In the genomic region with DNA sequence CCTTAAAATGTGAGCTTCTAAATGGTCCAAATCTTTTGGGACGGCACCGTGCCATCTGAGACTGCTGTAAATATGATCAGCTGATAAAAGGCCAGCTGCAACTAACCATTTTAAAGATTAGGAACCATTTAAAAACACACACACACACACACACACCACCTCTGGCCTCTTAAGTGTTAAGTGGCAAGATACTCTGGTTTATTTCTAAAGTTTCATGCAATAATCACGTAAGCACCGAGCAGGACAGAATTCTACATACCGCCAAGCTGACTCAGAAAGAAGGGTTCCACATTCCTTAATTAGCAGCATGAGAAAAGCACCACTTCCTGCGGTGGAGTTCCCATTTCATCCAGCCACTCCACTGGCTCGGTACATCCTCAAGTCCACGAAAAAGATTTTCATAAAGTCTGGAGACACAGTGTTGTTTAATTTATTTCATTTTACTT, we compare ENCODE assay signal across 1 cellular context.
TF ChIP-seq lines count a peak whose summit lies in the region.

No MANE protein-coding gene starts in this region.

TF ChIP-seq in GM12878, 131 proteins besides CTCF, POLR2A, EP300 and RAD21 (continued from another document and continues in another):
- no peak for TF ChIP-seq PAX5 (IDR thresholded peaks at IDR 0.05; ENCODE audit: borderline replicate concordance, low read depth, low read length)
- TF ChIP-seq, protein P1, sequence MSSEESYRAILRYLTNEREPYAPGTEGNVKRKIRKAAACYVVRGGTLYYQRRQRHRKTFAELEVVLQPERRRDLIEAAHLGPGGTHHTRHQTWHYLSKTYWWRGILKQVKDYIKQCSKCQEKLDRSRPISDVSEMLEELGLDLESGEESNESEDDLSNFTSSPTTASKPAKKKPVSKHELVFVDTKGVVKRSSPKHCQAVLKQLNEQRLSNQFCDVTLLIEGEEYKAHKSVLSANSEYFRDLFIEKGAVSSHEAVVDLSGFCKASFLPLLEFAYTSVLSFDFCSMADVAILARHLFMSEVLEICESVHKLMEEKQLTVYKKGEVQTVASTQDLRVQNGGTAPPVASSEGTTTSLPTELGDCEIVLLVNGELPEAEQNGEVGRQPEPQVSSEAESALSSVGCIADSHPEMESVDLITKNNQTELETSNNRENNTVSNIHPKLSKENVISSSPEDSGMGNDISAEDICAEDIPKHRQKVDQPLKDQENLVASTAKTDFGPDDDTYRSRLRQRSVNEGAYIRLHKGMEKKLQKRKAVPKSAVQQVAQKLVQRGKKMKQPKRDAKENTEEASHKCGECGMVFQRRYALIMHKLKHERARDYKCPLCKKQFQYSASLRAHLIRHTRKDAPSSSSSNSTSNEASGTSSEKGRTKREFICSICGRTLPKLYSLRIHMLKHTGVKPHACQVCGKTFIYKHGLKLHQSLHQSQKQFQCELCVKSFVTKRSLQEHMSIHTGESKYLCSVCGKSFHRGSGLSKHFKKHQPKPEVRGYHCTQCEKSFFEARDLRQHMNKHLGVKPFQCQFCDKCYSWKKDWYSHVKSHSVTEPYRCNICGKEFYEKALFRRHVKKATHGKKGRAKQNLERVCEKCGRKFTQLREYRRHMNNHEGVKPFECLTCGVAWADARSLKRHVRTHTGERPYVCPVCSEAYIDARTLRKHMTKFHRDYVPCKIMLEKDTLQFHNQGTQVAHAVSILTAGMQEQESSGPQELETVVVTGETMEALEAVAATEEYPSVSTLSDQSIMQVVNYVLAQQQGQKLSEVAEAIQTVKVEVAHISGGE (CRISPR knock-in tag; IDR thresholded peaks at IDR 0.05), result no peak
- peak; percentile 56; the same call in 1 of the 2 replicates for TF ChIP-seq FOXM1 (IDR thresholded peaks at IDR 0.05; ENCODE audit: low read depth, low read length)
- TF ChIP-seq BRCA1 (IDR thresholded peaks at IDR 0.05; ENCODE audit: low read depth, low read length), result no peak
- TF ChIP-seq PML (IDR thresholded peaks at IDR 0.05; ENCODE audit: low read length), result no peak
- TF ChIP-seq RBBP5 (conservative IDR thresholded peaks at IDR 0.05), result no peak
- no peak for TF ChIP-seq ZNF384 (IDR thresholded peaks at IDR 0.05; ENCODE audit: borderline replicate concordance, low read depth, low read length)
- peak; percentile 80; the same call in 1 of the 2 replicates for TF ChIP-seq SMARCA5 (IDR thresholded peaks at IDR 0.05)
- TF ChIP-seq, protein P2, sequence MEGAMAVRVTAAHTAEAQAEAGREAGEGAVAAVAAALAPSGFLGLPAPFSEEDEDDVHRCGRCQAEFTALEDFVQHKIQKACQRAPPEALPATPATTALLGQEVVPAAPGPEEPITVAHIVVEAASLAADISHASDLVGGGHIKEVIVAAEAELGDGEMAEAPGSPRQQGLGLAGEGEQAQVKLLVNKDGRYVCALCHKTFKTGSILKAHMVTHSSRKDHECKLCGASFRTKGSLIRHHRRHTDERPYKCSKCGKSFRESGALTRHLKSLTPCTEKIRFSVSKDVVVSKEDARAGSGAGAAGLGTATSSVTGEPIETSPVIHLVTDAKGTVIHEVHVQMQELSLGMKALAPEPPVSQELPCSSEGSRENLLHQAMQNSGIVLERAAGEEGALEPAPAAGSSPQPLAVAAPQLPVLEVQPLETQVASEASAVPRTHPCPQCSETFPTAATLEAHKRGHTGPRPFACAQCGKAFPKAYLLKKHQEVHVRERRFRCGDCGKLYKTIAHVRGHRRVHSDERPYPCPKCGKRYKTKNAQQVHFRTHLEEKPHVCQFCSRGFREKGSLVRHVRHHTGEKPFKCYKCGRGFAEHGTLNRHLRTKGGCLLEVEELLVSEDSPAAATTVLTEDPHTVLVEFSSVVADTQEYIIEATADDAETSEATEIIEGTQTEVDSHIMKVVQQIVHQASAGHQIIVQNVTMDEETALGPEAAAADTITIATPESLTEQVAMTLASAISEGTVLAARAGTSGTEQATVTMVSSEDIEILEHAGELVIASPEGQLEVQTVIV (IDR thresholded peaks at IDR 0.05; ENCODE audit: borderline replicate concordance, partially characterized antibody), result no peak
- TF ChIP-seq, protein P3, sequence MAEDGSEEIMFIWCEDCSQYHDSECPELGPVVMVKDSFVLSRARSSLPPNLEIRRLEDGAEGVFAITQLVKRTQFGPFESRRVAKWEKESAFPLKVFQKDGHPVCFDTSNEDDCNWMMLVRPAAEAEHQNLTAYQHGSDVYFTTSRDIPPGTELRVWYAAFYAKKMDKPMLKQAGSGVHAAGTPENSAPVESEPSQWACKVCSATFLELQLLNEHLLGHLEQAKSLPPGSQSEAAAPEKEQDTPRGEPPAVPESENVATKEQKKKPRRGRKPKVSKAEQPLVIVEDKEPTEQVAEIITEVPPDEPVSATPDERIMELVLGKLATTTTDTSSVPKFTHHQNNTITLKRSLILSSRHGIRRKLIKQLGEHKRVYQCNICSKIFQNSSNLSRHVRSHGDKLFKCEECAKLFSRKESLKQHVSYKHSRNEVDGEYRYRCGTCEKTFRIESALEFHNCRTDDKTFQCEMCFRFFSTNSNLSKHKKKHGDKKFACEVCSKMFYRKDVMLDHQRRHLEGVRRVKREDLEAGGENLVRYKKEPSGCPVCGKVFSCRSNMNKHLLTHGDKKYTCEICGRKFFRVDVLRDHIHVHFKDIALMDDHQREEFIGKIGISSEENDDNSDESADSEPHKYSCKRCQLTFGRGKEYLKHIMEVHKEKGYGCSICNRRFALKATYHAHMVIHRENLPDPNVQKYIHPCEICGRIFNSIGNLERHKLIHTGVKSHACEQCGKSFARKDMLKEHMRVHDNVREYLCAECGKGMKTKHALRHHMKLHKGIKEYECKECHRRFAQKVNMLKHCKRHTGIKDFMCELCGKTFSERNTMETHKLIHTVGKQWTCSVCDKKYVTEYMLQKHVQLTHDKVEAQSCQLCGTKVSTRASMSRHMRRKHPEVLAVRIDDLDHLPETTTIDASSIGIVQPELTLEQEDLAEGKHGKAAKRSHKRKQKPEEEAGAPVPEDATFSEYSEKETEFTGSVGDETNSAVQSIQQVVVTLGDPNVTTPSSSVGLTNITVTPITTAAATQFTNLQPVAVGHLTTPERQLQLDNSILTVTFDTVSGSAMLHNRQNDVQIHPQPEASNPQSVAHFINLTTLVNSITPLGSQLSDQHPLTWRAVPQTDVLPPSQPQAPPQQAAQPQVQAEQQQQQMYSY (CRISPR knock-in tag; IDR thresholded peaks at IDR 0.05), result no peak
- peak in 1 of 2 experiments; percentile 71; a peak in 1 of 4 replicates for TF ChIP-seq CEBPB (IDR thresholded peaks at IDR 0.05; ENCODE audit: borderline replicate concordance in 1 of 2, low read depth in 2 of 2, low read length in 2 of 2)
- TF ChIP-seq MTA3 (IDR thresholded peaks at IDR 0.05; ENCODE audit: borderline replicate concordance, low read length), result peak; percentile 92; the same call in 1 of the 2 replicates
- TF ChIP-seq RFX5 (IDR thresholded peaks at IDR 0.05; ENCODE audit: low read depth, low read length), result no peak
- TF ChIP-seq TARDBP (IDR thresholded peaks at IDR 0.05; ENCODE audit: borderline replicate concordance), result no peak
- TF ChIP-seq POU2F2 (IDR thresholded peaks at IDR 0.05; ENCODE audit: borderline replicate concordance, low read depth, low read length), result no peak
- no peak for TF ChIP-seq HDAC6 (IDR thresholded peaks at IDR 0.05; ENCODE audit: unreplicated experiment)
- TF ChIP-seq ESRRA (IDR thresholded peaks at IDR 0.05; ENCODE audit: low read length), result no peak
- TF ChIP-seq NFYA (IDR thresholded peaks at IDR 0.05; ENCODE audit: borderline replicate concordance, low read depth, low read length), result no peak
- peak; percentile 38 for TF ChIP-seq ATF7 (IDR thresholded peaks at IDR 0.05; ENCODE audit: low read depth)
- TF ChIP-seq, protein P4, sequence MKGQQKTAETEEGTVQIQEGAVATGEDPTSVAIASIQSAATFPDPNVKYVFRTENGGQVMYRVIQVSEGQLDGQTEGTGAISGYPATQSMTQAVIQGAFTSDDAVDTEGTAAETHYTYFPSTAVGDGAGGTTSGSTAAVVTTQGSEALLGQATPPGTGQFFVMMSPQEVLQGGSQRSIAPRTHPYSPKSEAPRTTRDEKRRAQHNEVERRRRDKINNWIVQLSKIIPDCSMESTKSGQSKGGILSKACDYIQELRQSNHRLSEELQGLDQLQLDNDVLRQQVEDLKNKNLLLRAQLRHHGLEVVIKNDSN (IDR thresholded peaks at IDR 0.05; ENCODE audit: borderline replicate concordance, extremely low read length, insufficient read depth, low read depth, low read length), result no peak
- TF ChIP-seq NRF1 (conservative IDR thresholded peaks at IDR 0.05; ENCODE audit: low read depth, low read length), result no peak
- no peak for TF ChIP-seq TAF1 (IDR thresholded peaks at IDR 0.05; ENCODE audit: borderline replicate concordance, low read depth, low read length)
- no peak for TF ChIP-seq WRNIP1 (IDR thresholded peaks at IDR 0.05; ENCODE audit: borderline replicate concordance, low read depth, low read length)
- TF ChIP-seq, protein P5, sequence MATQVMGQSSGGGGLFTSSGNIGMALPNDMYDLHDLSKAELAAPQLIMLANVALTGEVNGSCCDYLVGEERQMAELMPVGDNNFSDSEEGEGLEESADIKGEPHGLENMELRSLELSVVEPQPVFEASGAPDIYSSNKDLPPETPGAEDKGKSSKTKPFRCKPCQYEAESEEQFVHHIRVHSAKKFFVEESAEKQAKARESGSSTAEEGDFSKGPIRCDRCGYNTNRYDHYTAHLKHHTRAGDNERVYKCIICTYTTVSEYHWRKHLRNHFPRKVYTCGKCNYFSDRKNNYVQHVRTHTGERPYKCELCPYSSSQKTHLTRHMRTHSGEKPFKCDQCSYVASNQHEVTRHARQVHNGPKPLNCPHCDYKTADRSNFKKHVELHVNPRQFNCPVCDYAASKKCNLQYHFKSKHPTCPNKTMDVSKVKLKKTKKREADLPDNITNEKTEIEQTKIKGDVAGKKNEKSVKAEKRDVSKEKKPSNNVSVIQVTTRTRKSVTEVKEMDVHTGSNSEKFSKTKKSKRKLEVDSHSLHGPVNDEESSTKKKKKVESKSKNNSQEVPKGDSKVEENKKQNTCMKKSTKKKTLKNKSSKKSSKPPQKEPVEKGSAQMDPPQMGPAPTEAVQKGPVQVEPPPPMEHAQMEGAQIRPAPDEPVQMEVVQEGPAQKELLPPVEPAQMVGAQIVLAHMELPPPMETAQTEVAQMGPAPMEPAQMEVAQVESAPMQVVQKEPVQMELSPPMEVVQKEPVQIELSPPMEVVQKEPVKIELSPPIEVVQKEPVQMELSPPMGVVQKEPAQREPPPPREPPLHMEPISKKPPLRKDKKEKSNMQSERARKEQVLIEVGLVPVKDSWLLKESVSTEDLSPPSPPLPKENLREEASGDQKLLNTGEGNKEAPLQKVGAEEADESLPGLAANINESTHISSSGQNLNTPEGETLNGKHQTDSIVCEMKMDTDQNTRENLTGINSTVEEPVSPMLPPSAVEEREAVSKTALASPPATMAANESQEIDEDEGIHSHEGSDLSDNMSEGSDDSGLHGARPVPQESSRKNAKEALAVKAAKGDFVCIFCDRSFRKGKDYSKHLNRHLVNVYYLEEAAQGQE (IDR thresholded peaks at IDR 0.05; ENCODE audit: low read depth, low read length), result no peak
- TF ChIP-seq, protein P6, sequence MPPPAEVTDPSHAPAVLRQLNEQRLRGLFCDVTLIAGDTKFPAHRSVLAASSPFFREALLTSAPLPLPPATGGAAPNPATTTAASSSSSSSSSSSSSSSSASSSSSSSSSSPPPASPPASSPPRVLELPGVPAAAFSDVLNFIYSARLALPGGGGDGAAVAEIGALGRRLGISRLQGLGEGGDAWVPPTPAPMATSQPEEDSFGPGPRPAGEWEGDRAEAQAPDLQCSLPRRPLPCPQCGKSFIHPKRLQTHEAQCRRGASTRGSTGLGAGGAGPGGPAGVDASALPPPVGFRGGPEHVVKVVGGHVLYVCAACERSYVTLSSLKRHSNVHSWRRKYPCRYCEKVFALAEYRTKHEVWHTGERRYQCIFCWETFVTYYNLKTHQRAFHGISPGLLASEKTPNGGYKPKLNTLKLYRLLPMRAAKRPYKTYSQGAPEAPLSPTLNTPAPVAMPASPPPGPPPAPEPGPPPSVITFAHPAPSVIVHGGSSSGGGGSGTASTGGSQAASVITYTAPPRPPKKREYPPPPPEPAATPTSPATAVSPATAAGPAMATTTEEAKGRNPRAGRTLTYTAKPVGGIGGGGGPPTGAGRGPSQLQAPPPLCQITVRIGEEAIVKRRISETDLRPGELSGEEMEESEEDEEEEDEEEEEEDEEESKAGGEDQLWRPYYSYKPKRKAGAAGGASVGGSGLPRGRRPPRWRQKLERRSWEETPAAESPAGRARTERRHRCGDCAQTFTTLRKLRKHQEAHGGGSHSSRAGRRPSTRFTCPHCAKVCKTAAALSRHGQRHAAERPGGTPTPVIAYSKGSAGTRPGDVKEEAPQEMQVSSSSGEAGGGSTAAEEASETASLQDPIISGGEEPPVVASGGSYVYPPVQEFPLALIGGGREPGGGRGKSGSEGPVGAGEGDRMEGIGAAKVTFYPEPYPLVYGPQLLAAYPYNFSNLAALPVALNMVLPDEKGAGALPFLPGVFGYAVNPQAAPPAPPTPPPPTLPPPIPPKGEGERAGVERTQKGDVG (CRISPR knock-in tag; IDR thresholded peaks at IDR 0.05), result no peak
- no peak for TF ChIP-seq ASH2L (IDR thresholded peaks at IDR 0.05; ENCODE audit: borderline replicate concordance, low read depth)
- peak; percentile 79; the same call in 1 of the 2 replicates for TF ChIP-seq TBL1XR1 (IDR thresholded peaks at IDR 0.05; ENCODE audit: low read depth, low read length)
- TF ChIP-seq MYB (IDR thresholded peaks at IDR 0.05; ENCODE audit: borderline replicate concordance, low read depth, low read length), result no peak
- TF ChIP-seq SRF (IDR thresholded peaks at IDR 0.05; ENCODE audit: low read depth in 2 of 2, low read length in 2 of 2), result peak in 1 of 2 experiments; percentile 59; a peak in 2 of 4 replicates
- TF ChIP-seq RB1 (IDR thresholded peaks at IDR 0.05; ENCODE audit: borderline replicate concordance), result no peak; the same call in 1 of the 2 replicates
- TF ChIP-seq, protein P7, sequence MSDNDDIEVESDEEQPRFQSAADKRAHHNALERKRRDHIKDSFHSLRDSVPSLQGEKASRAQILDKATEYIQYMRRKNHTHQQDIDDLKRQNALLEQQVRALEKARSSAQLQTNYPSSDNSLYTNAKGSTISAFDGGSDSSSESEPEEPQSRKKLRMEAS (IDR thresholded peaks at IDR 0.05; ENCODE audit: low read depth, low read length), result no peak
- TF ChIP-seq RUNX3 (IDR thresholded peaks at IDR 0.05; ENCODE audit: low read length), result peak; percentile 94
- TF ChIP-seq CHD1 (IDR thresholded peaks at IDR 0.05; ENCODE audit: low read depth, low read length), result no peak
- TF ChIP-seq ZNF24 (IDR thresholded peaks at IDR 0.05), result no peak
- TF ChIP-seq, protein P8, sequence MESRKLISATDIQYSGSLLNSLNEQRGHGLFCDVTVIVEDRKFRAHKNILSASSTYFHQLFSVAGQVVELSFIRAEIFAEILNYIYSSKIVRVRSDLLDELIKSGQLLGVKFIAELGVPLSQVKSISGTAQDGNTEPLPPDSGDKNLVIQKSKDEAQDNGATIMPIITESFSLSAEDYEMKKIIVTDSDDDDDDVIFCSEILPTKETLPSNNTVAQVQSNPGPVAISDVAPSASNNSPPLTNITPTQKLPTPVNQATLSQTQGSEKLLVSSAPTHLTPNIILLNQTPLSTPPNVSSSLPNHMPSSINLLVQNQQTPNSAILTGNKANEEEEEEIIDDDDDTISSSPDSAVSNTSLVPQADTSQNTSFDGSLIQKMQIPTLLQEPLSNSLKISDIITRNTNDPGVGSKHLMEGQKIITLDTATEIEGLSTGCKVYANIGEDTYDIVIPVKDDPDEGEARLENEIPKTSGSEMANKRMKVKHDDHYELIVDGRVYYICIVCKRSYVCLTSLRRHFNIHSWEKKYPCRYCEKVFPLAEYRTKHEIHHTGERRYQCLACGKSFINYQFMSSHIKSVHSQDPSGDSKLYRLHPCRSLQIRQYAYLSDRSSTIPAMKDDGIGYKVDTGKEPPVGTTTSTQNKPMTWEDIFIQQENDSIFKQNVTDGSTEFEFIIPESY (IDR thresholded peaks at IDR 0.05), result no peak
- no peak for TF ChIP-seq SIX5 (IDR thresholded peaks at IDR 0.05; ENCODE audit: low read depth, low read length, severe bottlenecking)
- no peak for TF ChIP-seq ZNF274 (IDR thresholded peaks at IDR 0.05; ENCODE audit: insufficient read depth, insufficient read length)
- no peak for TF ChIP-seq TCF3 (IDR thresholded peaks at IDR 0.05; ENCODE audit: borderline replicate concordance, insufficient read depth, low read depth, low read length)
